In genomic region chr15:29686445-29687203, GRCh38 we compare ENCODE assay signal across 27 cellular contexts.
DNase-seq lines count a peak whose midpoint lies in the region; ATAC-seq, FAIRE-seq and TF ChIP-seq lines count a peak whose summit lies in the region.
"Had no signal": no experiment of that assay in that cellular context is flagged by ENCODE, and none has a peak within 500 bp of the region (broad histone marks: within the 10 kb centered on the region; RNA-seq: fewer than 3 reads in every experiment).

No MANE protein-coding gene starts in this region.

- H2AFZ ChIP-seq in PC-3 (ENCODE audit: low read length), result no peak overlapping the region

- TF ChIP-seq RAD21 in A549 (conservative IDR thresholded peaks at IDR 0.05 in 1 of 2, IDR thresholded peaks at IDR 0.05 in 1 of 2), result no peak

- H3K4me3 ChIP-seq in A549, result no peak overlapping the region
- H3K4me3 ChIP-seq in PC-3 (ENCODE audit: low read length), result no peak overlapping the region
- peak overlapping the region in 1 of 4 donors; percentile 11 for H3K4me3 ChIP-seq in pancreas
- H3K4me3 ChIP-seq in mesendoderm (ENCODE audit: low read length), result no peak overlapping the region
- H3K4me3 ChIP-seq in tibial artery, result no peak overlapping the region
- H3K4me3 ChIP-seq: dorsolateral prefrontal cortex, lower lobe of right lung had no signal

- ATAC-seq in A549 (peak; percentile 4 to 6; a peak in 2 of 6 replicates), PC-3 (no peak), pancreas (peak; percentile 71 to 81 (median 80))
- ATAC-seq: activated CD4-positive, CD25-positive, alpha-beta regulatory T cell treated with anti-CD3 and anti-CD28 coated beads, Interleukin-2, amount 50 U/mL, for 24 hours; stimulated activated naive B cell treated with anti-CD40 and anti-IgM and Interleukin-4, amounts not matched to agents 10 μg/mL and 1 μg/mL and 100 μg/mL, for 72 hours had no signal

- no peak overlapping the region for H4K5ac ChIP-seq in mesendoderm (ENCODE audit: low read length)

- H3F3A ChIP-seq in PC-3 (ENCODE audit: low read length, unreplicated experiment), result no peaks in the 10 kb centered on the region

- BruUV-seq in PC-3 (replicated peaks; lab: Mats Ljungman, UMichigan), result no TSS peak

- no peak overlapping the region for H2BK5ac ChIP-seq in mesendoderm (ENCODE audit: low read length)

- H3K4ac ChIP-seq in mesendoderm (ENCODE audit: low read depth, low read length), result no peak overlapping the region

- H3K4me1 Mint-ChIP-seq in endothelial cell (ENCODE audit: unreplicated experiment), result peaks cover 19% of the 10 kb centered on the region
- H3K4me1 Mint-ChIP-seq: B cell; stimulated activated naive B cell treated with anti-CD40 and anti-IgM and Interleukin-4, amounts not matched to agents 10 μg/mL and 1 μg/mL and 100 μg/mL, for 72 hours had no signal

- no peak overlapping the region for H4K8ac ChIP-seq in mesendoderm (ENCODE audit: low read depth, low read length)

- 72% methylated on average over 8 of the region's 8 CpGs for WGBS in A549 (ENCODE audit: missing lambda C conversion rate)
- WGBS in pancreas, 2 donors, result 31% methylated on average over 8 of the region's 8 CpGs
- no CpG with 5 or more reads among the region's 8 CpGs for WGBS in mesendoderm (ENCODE audit: extremely low coverage, insufficient coverage, low lambda C conversion rate)

- no peaks in the 10 kb centered on the region for H4K20me1 ChIP-seq in PC-3 (ENCODE audit: low read length)

- no peak overlapping the region for H2BK120ac ChIP-seq in mesendoderm (ENCODE audit: low read depth, low read length)

- peak in 1 of 2 experiments; percentile 42 for DNase-seq in A549 (ENCODE audit: low read depth in 1 of 2, low spot score in 1 of 2)
- no peak for DNase-seq in PC-3
- DNase-seq in endothelial cell (ENCODE audit: low spot score), result no peak
- peak in 1 of 6 donors; percentile 34 for DNase-seq in pancreas
- DNase-seq in mesendoderm, result no peak
- DNase-seq in stimulated activated naive CD4-positive, alpha-beta T cell treated with Interleukin-2 at 50 U/mL for 16 hours (lab: John Stamatoyannopoulos, UW), result no peak
- no peak for DNase-seq in NCI-H748 treated with DMSO at 0.1 percent for 48 hours (lab: John Stamatoyannopoulos, UW)
- DNase-seq in tibial artery, result no peak
- DNase-seq: activated CD4-positive, alpha-beta T cell treated with anti-CD3 and anti-CD28 coated beads, Interleukin-2, amount 50 U/mL, for 48 hours; activated effector memory CD4-positive, alpha-beta T cell treated with Interleukin-2 at 50 U/mL for 16 hours; cerebellar nuclear complex; DMS153; H7; kidney; lower lobe of right lung; NCI-H1930; NCI-H526 treated with DMSO at 0.1 percent for 48 hours; right cardiac atrium; stimulated activated CD4-positive, alpha-beta T cell treated with anti-CD3 and anti-CD28 coated beads, Interleukin-4, amount 100 ng/mL, for 4 hours; stimulated activated naive B cell treated with anti-CD40 and anti-IgM and Interleukin-4, amounts not matched to agents 10 μg/mL and 1 μg/mL and 100 μg/mL, for 72 hours had no signal

- no peaks in the 10 kb centered on the region for H3K79me2 ChIP-seq in PC-3 (ENCODE audit: low read length)
- no peaks in the 10 kb centered on the region for H3K79me2 ChIP-seq in mesendoderm (ENCODE audit: control insufficient read depth, insufficient read depth, low read length)

- no peak for TF ChIP-seq POLR2A in A549 (IDR thresholded peaks at IDR 0.05; ENCODE audit: low read length)

- H3K9me2 ChIP-seq in PC-3 (replicated peaks; ENCODE audit: low read length), result no peaks in the 10 kb centered on the region

- no peak overlapping the region for H2AK5ac ChIP-seq in mesendoderm (ENCODE audit: low read length)

- TF ChIP-seq CTCF in A549 (IDR thresholded peaks at IDR 0.05) (no peak), PC-3 (conservative IDR thresholded peaks at IDR 0.05; ENCODE audit: low read depth, low read length) (no peak), endothelial cell (IDR thresholded peaks at IDR 0.05; ENCODE audit: unreplicated experiment) (no peak), pancreas (IDR thresholded peaks at IDR 0.05) (no peak), tibial artery (IDR thresholded peaks at IDR 0.05) (no peak)

- no peak overlapping the region for H3K4me2 ChIP-seq in A549
- H3K4me2 ChIP-seq in PC-3 (ENCODE audit: low read length), result no peak overlapping the region
- H3K4me2 ChIP-seq in mesendoderm (ENCODE audit: low read length), result no peak overlapping the region

- peak overlapping the region; percentile 36 for H3K27ac Mint-ChIP-seq in endothelial cell (ENCODE audit: unreplicated experiment)
- H3K27ac Mint-ChIP-seq: B cell; stimulated activated naive B cell treated with anti-CD40 and anti-IgM and Interleukin-4, amounts not matched to agents 10 μg/mL and 1 μg/mL and 100 μg/mL, for 72 hours; T-helper 1 cell treated with Interleukin-12 subunit alpha and Interleukin-12 subunit beta and Interleukin-4 antibody, amounts not matched to agents 30 μg/mL and 1 μg/mL, for 36 hours had no signal

- CTCF ChIA-PET in A549 (lab: Yijun Ruan, JAX) (interaction anchor here (0.8 to 3.7 kb wide), 9 partner anchors 10 to 388 kb away, joined by 3 to 25 read pairs (median 4); no protein-coding TSS in a partner anchor), PC-3 (lab: Charles Lee) (interaction anchor here (0.8 to 1.1 kb wide), 2 partner anchors 9 to 239 kb away, joined by 3 to 5 read pairs; no protein-coding TSS in a partner anchor)

- H3K27ac ChIP-seq in A549, result peak overlapping the region in 1 of 2 experiments; percentile 64; a peak in 3 of 6 replicates
- peak overlapping the region; percentile 76 for H3K27ac ChIP-seq in PC-3 (ENCODE audit: low read length)
- H3K27ac ChIP-seq in pancreas, result peak overlapping the region; percentile 48 to 72 (median 54)
- no peak overlapping the region for H3K27ac ChIP-seq in mesendoderm (ENCODE audit: low read depth, low read length)
- H3K27ac ChIP-seq in tibial artery, result no peak overlapping the region
- H3K27ac ChIP-seq: lower lobe of right lung had no signal

- no peak overlapping the region for H3K56ac ChIP-seq in mesendoderm (ENCODE audit: low read length)

- peaks cover 13% of the 10 kb centered on the region for H3K36me3 Mint-ChIP-seq in endothelial cell (ENCODE audit: low read depth, unreplicated experiment)
- H3K36me3 Mint-ChIP-seq: stimulated activated naive B cell treated with anti-CD40 and anti-IgM and Interleukin-4, amounts not matched to agents 10 μg/mL and 1 μg/mL and 100 μg/mL, for 72 hours had no signal

- H3K4me1 ChIP-seq in A549 (peaks cover 40% of the 10 kb centered on the region), PC-3 (ENCODE audit: insufficient read depth, low read length) (peaks cover 43% of the 10 kb centered on the region), pancreas (peaks cover 10 to 23% (median 11%) of the 10 kb centered on the region in 3 donors), mesendoderm (ENCODE audit: control insufficient read depth, low read depth, low read length) (no peaks in the 10 kb centered on the region), tibial artery (no peaks in the 10 kb centered on the region)
- H3K4me1 ChIP-seq: lower lobe of right lung had no signal

- no peak for TF ChIP-seq EP300 in A549 (IDR thresholded peaks at IDR 0.05)

- FAIRE-seq in A549 (lab: Jason Lieb, UNC) (peak; percentile 56), pancreas (lab: Jason Lieb, UNC) (no peak)
- FAIRE-seq: endothelial cell of umbilical vein, G401.6, kidney had no signal

- intact Hi-C loops in PC-3 (cut with micrococcal nuclease), result no loop called here
- intact Hi-C loops in pancreas (cut with DNase I), result no loop called here
- intact Hi-C loops in tibial artery (cut with DNase I; ENCODE audit: low total_unique reads), result no loop called here

- no peak overlapping the region for H2BK15ac ChIP-seq in mesendoderm (replicated peaks; ENCODE audit: low read depth)

- no peaks in the 10 kb centered on the region for H3K9me3 ChIP-seq in A549
- no peaks in the 10 kb centered on the region for H3K9me3 ChIP-seq in PC-3 (ENCODE audit: low read length)
- H3K9me3 ChIP-seq in pancreas, result no peaks in the 10 kb centered on the region
- H3K9me3 ChIP-seq in tibial artery, result no peaks in the 10 kb centered on the region
- H3K9me3 ChIP-seq: lower lobe of right lung had no signal

- POLR2A ChIA-PET in A549 (lab: Yijun Ruan, JAX), result interaction anchor here (0.8 to 1.3 kb wide), 2 partner anchors 9 to 15 kb away, joined by 3 to 4 read pairs; no protein-coding TSS in a partner anchor
- POLR2A ChIA-PET in PC-3 (lab: Charles Lee; ENCODE audit: unreplicated experiment), result no interaction called here

- H3K4me3 Mint-ChIP-seq in endothelial cell (ENCODE audit: unreplicated experiment), result peak overlapping the region; percentile 59
- H3K4me3 Mint-ChIP-seq: B cell; neural crest cell; stimulated activated naive B cell treated with anti-CD40 and anti-IgM and Interleukin-4, amounts not matched to agents 10 μg/mL and 1 μg/mL and 100 μg/mL, for 72 hours; T-helper 1 cell treated with Interleukin-12 subunit alpha and Interleukin-12 subunit beta and Interleukin-4 antibody, amounts not matched to agents 30 μg/mL and 1 μg/mL, for 36 hours had no signal

- no peak overlapping the region for H3K23ac ChIP-seq in mesendoderm (ENCODE audit: low read length)

- no peak overlapping the region for H3K9ac ChIP-seq in PC-3 (ENCODE audit: low read length)
- H3K9ac ChIP-seq in mesendoderm (ENCODE audit: low read length), result no peak overlapping the region

- H3K9me3 Mint-ChIP-seq in endothelial cell (ENCODE audit: unreplicated experiment), result no peaks in the 10 kb centered on the region
- H3K9me3 Mint-ChIP-seq: T-helper 1 cell treated with Interleukin-12 subunit alpha and Interleukin-12 subunit beta and Interleukin-4 antibody, amounts not matched to agents 30 μg/mL and 1 μg/mL, for 36 hours had no signal

- no peak overlapping the region for H3K18ac ChIP-seq in mesendoderm (ENCODE audit: low read length)

- H3K36me3 ChIP-seq in PC-3 (ENCODE audit: low read depth, low read length) (no peaks in the 10 kb centered on the region), pancreas (no peaks in the 10 kb centered on the region), mesendoderm (ENCODE audit: control insufficient read depth, insufficient read depth, low read length) (no peaks in the 10 kb centered on the region), tibial artery (no peaks in the 10 kb centered on the region)
- H3K36me3 ChIP-seq: lower lobe of right lung had no signal

- H3K79me1 ChIP-seq in mesendoderm (ENCODE audit: low read length), result no peaks in the 10 kb centered on the region

- H3K27me3 ChIP-seq in PC-3 (ENCODE audit: low read length) (no peaks in the 10 kb centered on the region), pancreas (no peaks in the 10 kb centered on the region), mesendoderm (ENCODE audit: insufficient read depth, low read length, poor library complexity) (no peaks in the 10 kb centered on the region), tibial artery (no peaks in the 10 kb centered on the region)
- H3K27me3 ChIP-seq: dorsolateral prefrontal cortex had no signal

- H3K27me3 Mint-ChIP-seq in endothelial cell (ENCODE audit: unreplicated experiment), result peaks cover 3% of the 10 kb centered on the region

TF ChIP-seq in A549, 52 proteins besides CTCF, POLR2A, EP300 and RAD21 (continues in another document):
- TF ChIP-seq MAFK (IDR thresholded peaks at IDR 0.05; ENCODE audit: partially characterized antibody), result peak; percentile 87

Comparison
In these comparisons a context has a peak if more than half of its experiments do, and no peak if none do; other contexts are left out.
1. H3K27ac ChIP-seq: peak in PC-3 (single experiment) and pancreas (4 of 4); none in mesendoderm (single experiment) and tibial artery (0 of 2).